In genomic region chr14:24068711-24069410, GRCh38 we compare ENCODE assay signal across 18 cellular contexts. TPM values are rescaled to one million over a fixed set of nuclear protein-coding genes. Genes with fewer than 3 reads are reported as not detected.
A peak's percentile ranks its signal among the peaks of the same experiment; 100 is the strongest.
DNase-seq lines count a peak whose midpoint lies in the region; ATAC-seq and TF ChIP-seq lines count a peak whose summit lies in the region.
"Had no signal": no experiment of that assay in that cellular context is flagged by ENCODE, and none has a peak within 500 bp of the region (broad histone marks: within the 10 kb centered on the region; RNA-seq: fewer than 3 reads in every experiment).

No MANE protein-coding gene starts in this region.

- DNase-seq in chondrocyte (ENCODE audit: low spot score) (peak; percentile 59), lower lobe of right lung (peak; percentile 12), spleen (peak; percentile 47), GM19238 (ENCODE audit: insufficient read length, low spot score) (no peak), DMS 273 (lab: John Stamatoyannopoulos, UW; ENCODE audit: unreplicated experiment) (no peak), DMS114 treated with DMSO at 0.1 percent for 48 hours (lab: John Stamatoyannopoulos, UW; ENCODE audit: unreplicated experiment) (no peak)
- DNase-seq: ACHN; C1 segment of cervical spinal cord; Calu3; CD4-positive, alpha-beta T cell; DND-41; GDM1; GM23248; H7; IMR-90; KG1 had no signal

- H4K20me1 ChIP-seq in BLaER1, result no peaks in the 10 kb centered on the region

- no peak overlapping the region for H3K9ac ChIP-seq in BLaER1
- H3K9ac ChIP-seq: GM23248 had no signal

- TF ChIP-seq CTCF in chondrocyte (IDR thresholded peaks at IDR 0.05), result no peak
- no peak for TF ChIP-seq CTCF in lower lobe of right lung (IDR thresholded peaks at IDR 0.05)
- no peak for TF ChIP-seq CTCF in spleen (IDR thresholded peaks at IDR 0.05 in 8 of 11, conservative IDR thresholded peaks at IDR 0.05 in 3 of 11)

- no peaks in the 10 kb centered on the region for H3K9me3 Mint-ChIP-seq in chondrocyte (ENCODE audit: low read depth)
- H3K9me3 Mint-ChIP-seq: CD4-positive, alpha-beta T cell had no signal

- no peaks in the 10 kb centered on the region for H3K4me1 Mint-ChIP-seq in chondrocyte (ENCODE audit: low read depth)

- H3K27ac Mint-ChIP-seq in chondrocyte (ENCODE audit: unreplicated experiment), result no peak overlapping the region
- H3K27ac Mint-ChIP-seq: CD4-positive, alpha-beta T cell had no signal

- TF ChIP-seq POLR2A in spleen (IDR thresholded peaks at IDR 0.05), result no peak

- no peak for ATAC-seq in lower lobe of right lung

- H3K4me3 ChIP-seq in BLaER1, result no peak overlapping the region
- H3K4me3 ChIP-seq in lower lobe of right lung, result no peak overlapping the region
- no peak overlapping the region for H3K4me3 ChIP-seq in spleen
- H3K4me3 ChIP-seq: GM23248 had no signal

- peaks cover 26% of the 10 kb centered on the region for H3K27me3 Mint-ChIP-seq in chondrocyte (ENCODE audit: low read depth)

- H3K4me2 ChIP-seq in BLaER1, result peak overlapping the region; percentile 30; the same call in 1 of the 2 replicates

- H3K27me3 ChIP-seq in BLaER1, result no peaks in the 10 kb centered on the region
- no peaks in the 10 kb centered on the region for H3K27me3 ChIP-seq in lower lobe of right lung (ENCODE audit: low read depth)
- H3K27me3 ChIP-seq in spleen (replicated peaks in 1 of 7), result peaks cover 0 to 17% (median 0%) of the 10 kb centered on the region in 7 donors

- WGBS in spleen, 5 donors, result 80 to 100% (median 89%) methylated on average over 1 to 10 of the region's 10 CpGs

- H3K9me3 ChIP-seq in BLaER1 (no peaks in the 10 kb centered on the region), lower lobe of right lung (no peaks in the 10 kb centered on the region), spleen (no peaks in the 10 kb centered on the region)

- H3K4me1 ChIP-seq in BLaER1, result peaks cover 32% of the 10 kb centered on the region
- no peaks in the 10 kb centered on the region for H3K4me1 ChIP-seq in lower lobe of right lung
- H3K4me1 ChIP-seq in spleen, result peaks cover 0 to 13% (median 0%) of the 10 kb centered on the region in 6 donors

- no peaks in the 10 kb centered on the region for H3K36me3 Mint-ChIP-seq in chondrocyte (ENCODE audit: low read depth)

- H3K27ac ChIP-seq in BLaER1 (0 out of 2 replicates have a peak overlapping the region, but pooled peaks have one; percentile 4), lower lobe of right lung (no peak overlapping the region), spleen (no peak overlapping the region)
- H3K27ac ChIP-seq: GM23248 had no signal

- no peak overlapping the region for H3K4me3 Mint-ChIP-seq in chondrocyte (ENCODE audit: unreplicated experiment)
- H3K4me3 Mint-ChIP-seq: CD4-positive, alpha-beta T cell had no signal

- H3K36me3 ChIP-seq in BLaER1, result no peaks in the 10 kb centered on the region
- H3K36me3 ChIP-seq in lower lobe of right lung, result no peaks in the 10 kb centered on the region
- no peaks in the 10 kb centered on the region for H3K36me3 ChIP-seq in spleen

- intact Hi-C loops in lower lobe of right lung (cut with DNase I) (no loop called here), spleen (cut with DNase I; ENCODE audit: low total_unique reads) (no loop called here)

RNA-seq across cellular contexts. Expression of gene CPNE6, which starts 2.5 kb away (rescaled TPM):
- total RNA-seq in chondrocyte (not detected in 3 replicates), lower lobe of right lung (not detected), spleen (under 1 TPM in 1 of 7 donors, not detected in 6; 0.13 TPM)
- polyA plus RNA-seq in spleen, result under 1 TPM in 1 of 3 donors, not detected in 2; 0.03 TPM
- total RNA-seq: A172; Calu3; CD4-positive, alpha-beta T cell; GM23248; H7; IMR-90 had no signal
- polyA plus RNA-seq: GM23248, IMR-90 had no signal

RNA-seq across cellular contexts. Expression of gene CARMIL3, which starts 17.1 kb away (rescaled TPM):
- total RNA-seq in chondrocyte (0.34 to 0.60 TPM (median 0.54 TPM) in 3 replicates), lower lobe of right lung (0.95 TPM), spleen (1 to 10 TPM in 6 of 7 donors, under 1 TPM in 1; 0.44 to 3.2 (median 1.5) TPM)
- 1 to 10 TPM in 2 of 3 donors, under 1 TPM in 1; 0.39 to 1.8 (median 1.0) TPM for polyA plus RNA-seq in spleen
- total RNA-seq: GM23248 had no signal
- polyA plus RNA-seq: GM23248, IMR-90 had no signal

RNA-seq across cellular contexts. Expression of gene PCK2, which starts 25.2 kb away (rescaled TPM):
- total RNA-seq in chondrocyte, result 18.7 to 126 TPM (median 118 TPM) in 3 replicates
- 42.8 TPM for total RNA-seq in lower lobe of right lung
- 10 to 100 TPM; 31.4 to 52.3 (median 34.9) TPM for total RNA-seq in spleen
- polyA plus RNA-seq in spleen, result 10 to 100 TPM; 25.3 to 35.7 (median 27.9) TPM

RNA-seq across cellular contexts. Expression of gene DCAF11, which starts 45.7 kb away (rescaled TPM):
- total RNA-seq in chondrocyte (30.7 to 41.5 TPM (median 32.9 TPM) in 3 replicates), lower lobe of right lung (64.9 TPM), spleen (100 to 1,000 TPM in 2 of 7 donors, 10 to 100 TPM in 5; 73.8 to 110 (median 80.9) TPM)
- 10 to 100 TPM; 28.7 to 42.5 (median 32.4) TPM for polyA plus RNA-seq in spleen

RNA-seq across cellular contexts. Expression of gene NRL, which starts 45.9 kb away (rescaled TPM):
- total RNA-seq in chondrocyte (1.2 to 1.6 TPM (median 1.3 TPM) in 3 replicates), lower lobe of right lung (2.0 TPM), spleen (1 to 10 TPM; 2.0 to 7.8 (median 4.2) TPM)
- polyA plus RNA-seq in spleen, result 1 to 10 TPM; 2.7 to 4.7 (median 3.7) TPM
- total RNA-seq: A172 had no signal

Comparison
In these comparisons a context has a peak if more than half of its experiments do, and no peak if none do; other contexts are left out.
1. DNase-seq: peak in chondrocyte (single experiment), lower lobe of right lung (single experiment) and spleen (single experiment); none in GM19238 (single experiment), DMS 273 (single experiment) and DMS114 treated with DMSO at 0.1 percent for 48 hours (single experiment).